Comparison of ENCODE assay signal across 21 cellular contexts in the genomic region with DNA sequence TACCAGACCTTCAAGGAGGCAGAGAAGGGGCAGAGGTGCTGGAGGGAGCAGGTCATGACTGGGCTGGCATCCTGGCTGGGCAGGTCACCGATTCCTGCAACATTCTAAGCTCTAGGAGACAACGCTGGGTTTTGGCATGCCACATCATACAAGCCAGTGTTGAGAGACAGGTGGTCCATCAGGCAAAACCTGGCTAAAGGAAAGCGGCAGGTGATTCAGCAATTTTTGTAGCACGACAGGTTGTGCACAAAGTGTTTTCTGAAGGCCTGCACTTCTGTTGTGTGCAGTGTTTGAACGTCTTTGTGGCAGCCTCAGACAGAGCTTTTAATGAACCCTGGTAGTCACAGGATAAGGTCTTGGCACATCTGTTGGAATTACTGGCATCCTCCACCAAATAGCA.
DNase-seq lines count a peak whose midpoint lies in the region; ATAC-seq and TF ChIP-seq lines count a peak whose summit lies in the region.
"Had no signal": no experiment of that assay in that cellular context is flagged by ENCODE, and none has a peak within 500 bp of the region (broad histone marks: within the 10 kb centered on the region; RNA-seq: fewer than 3 reads in every experiment).

No MANE protein-coding gene starts in this region.

- H3K4me1 ChIP-seq in right atrium auricular region (peaks cover 0 to 52% of the 10 kb centered on the region in 2 donors), endodermal cell (ENCODE audit: control insufficient read depth, insufficient read depth, low read length) (peaks cover 11% of the 10 kb centered on the region), rectal smooth muscle tissue (ENCODE audit: control insufficient read depth, insufficient read depth, low read length) (peaks cover 55% of the 10 kb centered on the region), uterus (peaks cover 0 to 13% of the 10 kb centered on the region in 2 donors)

- no peak for TF ChIP-seq POLR2A in uterus (IDR thresholded peaks at IDR 0.05)

- DNase-seq in right atrium auricular region (ENCODE audit: low spot score): no peak
- no peak for DNase-seq in Right ventricle myocardium inferior (ENCODE audit: missing footprints)
- no peak for DNase-seq in endodermal cell
- no peak for DNase-seq in uterus
- no peak for DNase-seq in NCI-H524 (lab: John Stamatoyannopoulos, UW)
- DNase-seq in immature natural killer cell: no peak
- DNase-seq: DMS53, GF-D8, H7, KBM-7, MM.1S, NCI-H1092, NCI-H1436 treated with DMSO at 0.1 percent for 48 hours, NCI-H2029, NCI-H345, NCI-H524 treated with DMSO at 0.1 percent for 48 hours, NCI-H82, Peyer's patch had no signal

- TF ChIP-seq CTCF in right atrium auricular region (IDR thresholded peaks at IDR 0.05) (no peak), endodermal cell (conservative IDR thresholded peaks at IDR 0.05) (no peak), uterus (IDR thresholded peaks at IDR 0.05) (no peak)

- H3K36me3 Mint-ChIP-seq in endodermal cell (ENCODE audit: low read depth) (peaks cover 28% of the 10 kb centered on the region), immature natural killer cell (no peaks in the 10 kb centered on the region)

- ATAC-seq in Right ventricle myocardium inferior: no peak
- no peak for ATAC-seq in HG03571 (IDR thresholded peaks at IDR 0.05; ENCODE audit: unreplicated experiment)

- H3K4me1 Mint-ChIP-seq in endodermal cell (peaks cover 9% of the 10 kb centered on the region), immature natural killer cell (peaks cover 0 to 10% of the 10 kb centered on the region in 2 donors)

- H3K4me3 ChIP-seq in right atrium auricular region (no peak overlapping the region), endodermal cell (ENCODE audit: low read length) (no peak overlapping the region), rectal smooth muscle tissue (ENCODE audit: low read length) (no peak overlapping the region), uterus (no peak overlapping the region)
- H3K4me3 ChIP-seq: Peyer's patch had no signal

- H3K9me3 ChIP-seq in right atrium auricular region (no peaks in the 10 kb centered on the region), endodermal cell (ENCODE audit: control insufficient read depth, low read length) (no peaks in the 10 kb centered on the region), uterus (no peaks in the 10 kb centered on the region)
- H3K9me3 ChIP-seq: Peyer's patch had no signal

- no peaks in the 10 kb centered on the region for H3K27me3 ChIP-seq in right atrium auricular region
- H3K27me3 ChIP-seq in endodermal cell (ENCODE audit: control insufficient read depth, insufficient read depth, low read length, poor library complexity, severe bottlenecking): no peaks in the 10 kb centered on the region
- no peaks in the 10 kb centered on the region for H3K27me3 ChIP-seq in rectal smooth muscle tissue (ENCODE audit: control insufficient read depth, insufficient read depth, low read length)
- no peaks in the 10 kb centered on the region for H3K27me3 ChIP-seq in uterus
- H3K27me3 ChIP-seq: Peyer's patch had no signal

- H3K36me3 ChIP-seq in right atrium auricular region (peaks cover 19% of the 10 kb centered on the region), endodermal cell (ENCODE audit: control insufficient read depth, insufficient read depth, low read length) (no peaks in the 10 kb centered on the region), rectal smooth muscle tissue (ENCODE audit: control insufficient read depth, insufficient read depth, low read length) (peaks cover 9% of the 10 kb centered on the region), uterus (no peaks in the 10 kb centered on the region)

- H3K27ac Mint-ChIP-seq in endodermal cell (peak overlapping the region; percentile 15), immature natural killer cell (peak overlapping the region in 1 of 6 donors; percentile 37)
- H3K27ac Mint-ChIP-seq: CD14-positive monocyte had no signal

- no peaks in the 10 kb centered on the region for H3K27me3 Mint-ChIP-seq in endodermal cell (ENCODE audit: insufficient read depth)
- H3K27me3 Mint-ChIP-seq in immature natural killer cell (ENCODE audit: low read depth in 3 of 3): peaks cover 2 to 6% (median 2%) of the 10 kb centered on the region in 3 donors

- H3K27ac ChIP-seq in right atrium auricular region (peak overlapping the region; percentile 70 to 83), endodermal cell (ENCODE audit: low read depth, low read length) (no peak overlapping the region), rectal smooth muscle tissue (ENCODE audit: low read depth, low read length) (peak overlapping the region; percentile 95), uterus (peak overlapping the region; percentile 85 to 94)

- H3K4me3 Mint-ChIP-seq in endodermal cell: no peak overlapping the region
- no peak overlapping the region for H3K4me3 Mint-ChIP-seq in immature natural killer cell
- H3K4me3 Mint-ChIP-seq: CD14-positive monocyte had no signal

- intact Hi-C loops in Right ventricle myocardium inferior (cut with DNase I) (no loop called here), uterus (cut with DNase I; ENCODE audit: low total_unique reads) (no loop called here)

- H3K9ac ChIP-seq in endodermal cell (ENCODE audit: extremely low read depth, low read length, poor library complexity, severe bottlenecking) (no peak overlapping the region), rectal smooth muscle tissue (ENCODE audit: low read length) (no peak overlapping the region)

- 91 to 97% methylated on average over 4 to 5 of the region's 5 CpGs for WGBS in endodermal cell (ENCODE audit: insufficient coverage in 1 of 2, insufficient read length in 1 of 2), 2 experiments

- H3K9me3 Mint-ChIP-seq in endodermal cell: no peaks in the 10 kb centered on the region
- no peaks in the 10 kb centered on the region for H3K9me3 Mint-ChIP-seq in immature natural killer cell
- H3K9me3 Mint-ChIP-seq: CD14-positive monocyte had no signal
